Comparison of ENCODE assay signal across 28 cellular contexts in genomic region chr12:3354586-3354985, GRCh38.
"Had no signal": no experiment of that assay in that cellular context is flagged by ENCODE, and none has a peak within 500 bp of the region (broad histone marks: within the 10 kb centered on the region; RNA-seq: fewer than 3 reads in every experiment).

No MANE protein-coding gene starts in this region.

- H3K27ac ChIP-seq: hepatocyte, left ventricle myocardium inferior, neural progenitor cell, neutrophil, parathyroid adenoma, psoas muscle, right lobe of liver, suprapubic skin, thoracic aorta, tibial artery, vagina had no signal

- H3K4me3 ChIP-seq: heart right ventricle, hepatocyte, left ventricle myocardium inferior, lung, mucosa of descending colon, neural progenitor cell, psoas muscle, right lobe of liver, smooth muscle cell, suprapubic skin, thoracic aorta, tibial artery, vagina had no signal

- H3K4me1 Mint-ChIP-seq: naive thymus-derived CD4-positive, alpha-beta T cell; stimulated activated naive B cell treated with anti-CD40 and anti-IgM and Interleukin-4, amounts not matched to agents 10 μg/mL and 1 μg/mL and 100 μg/mL, for 72 hours had no signal

- H3K36me3 ChIP-seq: heart right ventricle, left ventricle myocardium inferior, neural progenitor cell, neutrophil, right lobe of liver, suprapubic skin, thoracic aorta, tibial artery, vagina had no signal

- H3K9me3 ChIP-seq: heart right ventricle, left ventricle myocardium inferior, mucosa of descending colon, neutrophil, psoas muscle, right lobe of liver, suprapubic skin, thoracic aorta, tibial artery, vagina had no signal

- H3K36me3 Mint-ChIP-seq: naive thymus-derived CD4-positive, alpha-beta T cell; neural progenitor cell; stimulated activated naive B cell treated with anti-CD40 and anti-IgM and Interleukin-4, amounts not matched to agents 10 μg/mL and 1 μg/mL and 100 μg/mL, for 72 hours had no signal

- ATAC-seq: mucosa of descending colon; naive thymus-derived CD4-positive, alpha-beta T cell; psoas muscle; right lobe of liver; stimulated activated naive B cell treated with anti-CD40 and anti-IgM and Interleukin-4, amounts not matched to agents 10 μg/mL and 1 μg/mL and 100 μg/mL, for 72 hours; stimulated activated naive CD8-positive, alpha-beta T cell treated with anti-CD3 and anti-CD28 coated beads, Interleukin-15, Interleukin-2, amounts not matched to agents 100 U/mL and 50 U/mL, for 24 hours had no signal

- H3K27ac Mint-ChIP-seq: naive thymus-derived CD4-positive, alpha-beta T cell; nephron progenitor cell; neural progenitor cell had no signal

- H2AFZ ChIP-seq: hepatocyte, neural progenitor cell, parathyroid adenoma had no signal

- H3K9ac ChIP-seq: neural progenitor cell, parathyroid adenoma had no signal

- H3K27me3 ChIP-seq: neural progenitor cell, right lobe of liver, vagina had no signal

- H3K4me3 Mint-ChIP-seq: naive thymus-derived CD4-positive, alpha-beta T cell; nephron progenitor cell; neural progenitor cell; stimulated activated naive B cell treated with anti-CD40 and anti-IgM and Interleukin-4, amounts not matched to agents 10 μg/mL and 1 μg/mL and 100 μg/mL, for 72 hours had no signal

- H3K4me1 ChIP-seq: parathyroid adenoma, psoas muscle, right lobe of liver, suprapubic skin, tibial artery, vagina had no signal

- H3K9me3 Mint-ChIP-seq: naive thymus-derived CD4-positive, alpha-beta T cell; nephron progenitor cell; neural progenitor cell; stimulated activated naive B cell treated with anti-CD40 and anti-IgM and Interleukin-4, amounts not matched to agents 10 μg/mL and 1 μg/mL and 100 μg/mL, for 72 hours had no signal

- H3K79me2 ChIP-seq: hepatocyte, parathyroid adenoma had no signal

- DNase-seq: heart right ventricle; islet precursor cell; left ventricle myocardium inferior; mesendoderm; midbrain; mucosa of descending colon; naive thymus-derived CD4-positive, alpha-beta T cell; nephron progenitor cell; occipital lobe; psoas muscle; right lobe of liver; stimulated activated CD4-positive, alpha-beta T cell treated with anti-CD3 and anti-CD28 coated beads, Interleukin-1b, Interleukin-23, amount 100 ng/mL, for 48 hours; stimulated activated CD4-positive, alpha-beta T cell treated with anti-CD3 and anti-CD28 coated beads, Interleukin-2, amount 100 ng/mL, for 48 hours; stimulated activated CD4-positive, alpha-beta T cell treated with anti-CD3 and anti-CD28 coated beads, Interleukin-4, amount 100 ng/mL, for 4 hours; stimulated activated CD8-positive, alpha-beta memory T cell treated with anti-CD3 and anti-CD28 coated beads, Interleukin-4, amount 100 ng/mL, for 48 hours; stimulated activated naive B cell treated with anti-CD40 and anti-IgM and Interleukin-4, amounts not matched to agents 10 μg/mL and 1 μg/mL and 100 μg/mL, for 72 hours; stimulated activated naive CD8-positive, alpha-beta T cell treated with anti-CD3 and anti-CD28 coated beads, Interleukin-15, Interleukin-2, amounts not matched to agents 100 U/mL and 50 U/mL, for 24 hours; trophoblast cell had no signal

- H3K4me2 ChIP-seq: hepatocyte, neural progenitor cell, smooth muscle cell had no signal
